In the genomic region with DNA sequence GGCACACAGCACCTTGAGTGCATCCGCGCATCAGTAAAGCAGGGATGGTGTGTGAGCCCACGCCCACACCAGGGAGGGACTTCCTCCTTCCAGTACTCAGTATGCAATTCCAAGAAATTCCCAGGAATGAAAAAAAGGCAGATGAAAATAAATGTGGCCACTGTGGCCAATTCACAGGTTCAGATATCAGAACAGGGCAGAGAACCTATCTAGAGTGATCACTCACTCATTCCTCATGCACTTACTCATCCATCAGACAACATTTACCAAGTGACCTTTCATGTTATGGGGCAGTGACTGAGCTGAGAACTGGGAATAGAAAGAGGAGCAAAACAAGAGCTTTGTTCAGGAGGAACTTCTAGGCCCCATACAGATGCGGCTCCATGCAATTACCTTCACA, we compare ENCODE assay signal across 19 cellular contexts.
DNase-seq lines count a peak whose midpoint lies in the region; ATAC-seq and TF ChIP-seq lines count a peak whose summit lies in the region.
"Had no signal": no experiment of that assay in that cellular context is flagged by ENCODE, and none has a peak within 500 bp of the region (broad histone marks: within the 10 kb centered on the region; RNA-seq: fewer than 3 reads in every experiment).

No MANE protein-coding gene starts in this region.

- no peaks in the 10 kb centered on the region for H3K36me3 Mint-ChIP-seq in HFFc6 (ENCODE audit: low read depth)

- H3K4me3 ChIP-seq in adipocyte (ENCODE audit: low read length) = no peak overlapping the region
- H3K4me3 ChIP-seq: dorsolateral prefrontal cortex, GM12878, PC-9, upper lobe of right lung had no signal

- no peak overlapping the region for H3K27ac Mint-ChIP-seq in HFFc6
- H3K27ac Mint-ChIP-seq: IgD-negative memory B cell; stimulated activated naive CD8-positive, alpha-beta T cell treated with anti-CD3 and anti-CD28 coated beads, Interleukin-15, amount 100 ng/mL, for 72 hours had no signal

- DNase-seq in AG08396 (ENCODE audit: low spot score) (peak; percentile 31), HFFc6 (peak; percentile 40), adipocyte (ENCODE audit: low read depth) (peak; percentile 19), islet precursor cell (peak; percentile 38), Right ventricle myocardium inferior (ENCODE audit: missing footprints) (no peak), NCI-H1417 treated with DMSO at 0.1 percent for 48 hours (lab: John Stamatoyannopoulos, UW) (no peak), NCI-H1092 treated with DMSO at 0.1 percent for 48 hours (lab: John Stamatoyannopoulos, UW) (no peak), OCI-M1 (lab: John Stamatoyannopoulos, UW) (no peak)
- DNase-seq: activated naive CD4-positive, alpha-beta T cell; activated T-cell treated with anti-CD3 and anti-CD28 coated beads for 4 hours; COR-L47; dorsolateral prefrontal cortex; NCI-H748 treated with DMSO at 0.1 percent for 48 hours; stimulated activated naive CD8-positive, alpha-beta T cell treated with anti-CD3 and anti-CD28 coated beads, Interleukin-15, amount 100 ng/mL, for 72 hours; upper lobe of right lung had no signal

- no peak for ATAC-seq in Right ventricle myocardium inferior
- ATAC-seq: GM12878; stimulated activated naive CD8-positive, alpha-beta T cell treated with anti-CD3 and anti-CD28 coated beads, Interleukin-15, amount 100 ng/mL, for 72 hours; upper lobe of right lung had no signal

- intact Hi-C loops in Right ventricle myocardium inferior (cut with DNase I) = no loop called here

- no peak for TF ChIP-seq CTCF in HFFc6 (IDR thresholded peaks at IDR 0.05)

- no peak overlapping the region for H3K4me3 Mint-ChIP-seq in HFFc6
- H3K4me3 Mint-ChIP-seq: stimulated activated naive CD8-positive, alpha-beta T cell treated with anti-CD3 and anti-CD28 coated beads, Interleukin-15, amount 100 ng/mL, for 72 hours had no signal

- H3K9me3 ChIP-seq in adipocyte (ENCODE audit: control insufficient read depth, low read length) = no peaks in the 10 kb centered on the region
- H3K9me3 ChIP-seq: neutrophil, upper lobe of right lung had no signal

- H3K27me3 ChIP-seq in adipocyte (replicated peaks; ENCODE audit: control insufficient read depth, insufficient read depth, low read length) = no peaks in the 10 kb centered on the region
- H3K27me3 ChIP-seq: dorsolateral prefrontal cortex, neutrophil, upper lobe of right lung had no signal

- H3K9me3 Mint-ChIP-seq in HFFc6 = no peaks in the 10 kb centered on the region
- H3K9me3 Mint-ChIP-seq: stimulated activated naive CD8-positive, alpha-beta T cell treated with anti-CD3 and anti-CD28 coated beads, Interleukin-15, amount 100 ng/mL, for 72 hours had no signal

- no peak overlapping the region for H3K9ac ChIP-seq in adipocyte (ENCODE audit: low read length)

- H3K4me1 Mint-ChIP-seq in HFFc6 (ENCODE audit: low read depth) = peaks cover 12% of the 10 kb centered on the region
- H3K4me1 Mint-ChIP-seq: IgD-negative memory B cell; stimulated activated naive CD8-positive, alpha-beta T cell treated with anti-CD3 and anti-CD28 coated beads, Interleukin-15, amount 100 ng/mL, for 72 hours had no signal

- peaks cover 5% of the 10 kb centered on the region for H3K4me1 ChIP-seq in adipocyte (ENCODE audit: control insufficient read depth, insufficient read depth, low read length)
- H3K4me1 ChIP-seq: upper lobe of right lung had no signal

- H3K27me3 Mint-ChIP-seq in HFFc6 (ENCODE audit: insufficient read depth) = peaks cover 2% of the 10 kb centered on the region
- H3K27me3 Mint-ChIP-seq: IgD-negative memory B cell had no signal

- H3K36me3 ChIP-seq in adipocyte (ENCODE audit: control insufficient read depth, insufficient read depth, low read length, severe bottlenecking) = no peaks in the 10 kb centered on the region
- H3K36me3 ChIP-seq: neutrophil, upper lobe of right lung had no signal

Comparison
In these comparisons a context has a peak if more than half of its experiments do, and no peak if none do; other contexts are left out.
1. DNase-seq: peak in AG08396 (single experiment), HFFc6 (single experiment), adipocyte (single experiment) and islet precursor cell (single experiment); none in Right ventricle myocardium inferior (single experiment), NCI-H1417 treated with DMSO at 0.1 percent for 48 hours (single experiment), NCI-H1092 treated with DMSO at 0.1 percent for 48 hours (single experiment) and OCI-M1 (single experiment).